ENCODE assay signal across 27 cellular contexts in the genomic region with DNA sequence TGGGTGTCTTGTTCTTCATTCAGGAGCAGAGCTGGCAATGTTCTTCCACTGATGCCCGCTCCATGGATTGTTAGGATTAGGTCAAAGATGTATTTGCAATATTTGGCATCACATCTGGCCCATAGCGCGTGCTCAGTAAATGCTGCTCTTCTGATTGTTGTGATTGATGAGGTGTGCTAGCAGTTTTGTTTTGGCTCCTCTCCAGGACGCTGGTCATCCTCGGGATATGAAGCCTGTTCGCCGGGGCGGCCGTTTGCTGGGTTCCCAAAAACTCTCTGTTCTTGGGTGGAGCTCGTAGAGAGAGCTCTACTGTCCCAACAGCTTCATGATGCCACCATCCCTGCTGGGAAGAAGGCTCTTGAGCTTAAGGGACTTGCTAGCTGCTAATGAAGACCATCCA.
"Had no signal": no experiment of that assay in that cellular context is flagged by ENCODE, and none has a peak within 500 bp of the region (broad histone marks: within the 10 kb centered on the region; RNA-seq: fewer than 3 reads in every experiment).

No MANE protein-coding gene starts in this region.

- H3K9me3 ChIP-seq: colonic mucosa, esophagus muscularis mucosa, gastrocnemius medialis, left lung, right lobe of liver, suprapubic skin, transverse colon, upper lobe of right lung, uterus had no signal

- H2AFZ ChIP-seq: neural progenitor cell had no signal

- ATAC-seq: gastrocnemius medialis; left cardiac atrium; left lung; naive thymus-derived CD4-positive, alpha-beta T cell; right lobe of liver; stimulated activated naive CD8-positive, alpha-beta T cell treated with anti-CD3 and anti-CD28 coated beads, Interleukin-15, amount 100 ng/mL, for 72 hours; upper lobe of right lung had no signal

- H3K27me3 ChIP-seq: colonic mucosa, esophagus muscularis mucosa, gastrocnemius medialis, left lung, neural progenitor cell, right lobe of liver, suprapubic skin, transverse colon, upper lobe of right lung, uterus had no signal

- FAIRE-seq: endothelial cell of umbilical vein, small intestine had no signal

- H3K27ac ChIP-seq: colonic mucosa, esophagus muscularis mucosa, gastrocnemius medialis, left lung, neural progenitor cell, right lobe of liver, suprapubic skin, transverse colon, upper lobe of right lung, uterus had no signal

- H3K4me1 ChIP-seq: colonic mucosa, gastrocnemius medialis, left lung, neural progenitor cell, right lobe of liver, suprapubic skin, transverse colon, upper lobe of right lung, uterus had no signal

- DNase-seq: cerebellar nuclear complex; colonic mucosa; effector CD8-positive, alpha-beta T cell; gastrocnemius medialis; left cardiac atrium; left lung; mammary epithelial cell; mesendoderm; midbrain; naive thymus-derived CD4-positive, alpha-beta T cell; nucleus accumbens; retina; right lobe of liver; small intestine; stimulated activated CD4-positive, alpha-beta T cell treated with anti-CD3 and anti-CD28 coated beads, Interleukin-12 subunit alpha, Interleukin-12 subunit beta, amount 100 ng/mL, for 4 hours; stimulated activated CD4-positive, alpha-beta T cell treated with anti-CD3 and anti-CD28 coated beads, Interleukin-1b, Interleukin-23, amount 100 ng/mL, for 48 hours; stimulated activated CD4-positive, alpha-beta T cell treated with anti-CD3 and anti-CD28 coated beads, Interleukin-4, amount 100 ng/mL, for 1 hour; stimulated activated CD8-positive, alpha-beta memory T cell treated with anti-CD3 and anti-CD28 coated beads, Interleukin-4, amount 100 ng/mL, for 48 hours; stimulated activated naive CD4-positive, alpha-beta T cell; stimulated activated naive CD8-positive, alpha-beta T cell treated with anti-CD3 and anti-CD28 coated beads, Interleukin-15, amount 100 ng/mL, for 72 hours; transverse colon; upper lobe of right lung; uterus had no signal

- H3K4me2 ChIP-seq: neural progenitor cell had no signal

- H3K4me3 ChIP-seq: colonic mucosa, esophagus muscularis mucosa, gastrocnemius medialis, left lung, neural progenitor cell, right lobe of liver, suprapubic skin, transverse colon, upper lobe of right lung, uterus had no signal

- H3K36me3 ChIP-seq: colonic mucosa, esophagus muscularis mucosa, gastrocnemius medialis, left lung, neural progenitor cell, right lobe of liver, suprapubic skin, transverse colon, upper lobe of right lung, uterus had no signal

- H3K9ac ChIP-seq: neural progenitor cell had no signal
